In the genomic region with DNA sequence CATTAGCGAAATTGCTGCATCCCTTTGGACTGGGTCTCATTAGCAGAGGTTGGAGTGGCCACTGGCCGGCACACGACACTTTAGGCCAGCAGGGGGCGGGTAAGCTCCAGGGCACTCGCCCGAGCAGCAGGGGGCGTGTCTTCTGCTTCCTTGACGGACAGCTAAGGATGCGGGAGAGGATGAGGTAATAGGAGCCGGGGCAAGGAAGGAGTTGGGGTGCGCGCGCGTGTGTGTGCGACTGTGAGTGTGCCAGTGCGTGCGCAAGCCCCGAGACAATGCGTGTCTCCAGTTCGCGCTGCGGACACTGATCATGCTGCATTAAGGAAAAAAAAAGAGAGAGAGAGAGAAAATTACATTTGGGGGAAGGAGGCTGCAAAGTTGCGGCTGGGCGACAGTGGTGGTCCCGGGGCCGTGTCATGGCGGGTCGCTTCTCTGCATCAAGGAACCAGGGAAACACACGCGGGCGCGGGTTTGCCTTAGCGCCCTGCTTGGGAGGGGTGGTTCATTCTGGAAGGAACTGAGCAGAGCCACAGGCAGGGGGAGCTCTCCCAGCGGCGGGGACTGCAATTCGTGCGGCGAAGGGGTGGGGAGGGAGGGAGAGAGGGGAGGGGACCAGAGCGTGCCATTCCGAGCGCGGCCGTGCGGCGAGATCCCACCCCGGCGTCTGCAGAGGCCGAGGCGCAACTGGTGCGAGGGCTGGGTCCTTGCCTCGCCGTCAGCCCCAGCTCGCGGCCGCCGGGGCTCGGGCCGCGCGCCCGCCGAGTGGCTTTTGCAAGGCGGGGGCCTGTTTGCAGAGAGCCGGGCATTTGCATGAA, we compare ENCODE assay signal across 8 cellular contexts. TPM values are rescaled to one million over a fixed set of nuclear protein-coding genes. Genes with fewer than 3 reads are reported as not detected.
A peak's percentile ranks its signal among the peaks of the same experiment; 100 is the strongest.
DNase-seq lines count a peak whose midpoint lies in the region; ATAC-seq, FAIRE-seq and TF ChIP-seq lines count a peak whose summit lies in the region.

A gene (plus strand): TSS at position 625 of the 815 bp plus-strand sequence. CDS start 464 bp downstream, outside the sequence.

- no peak for FAIRE-seq in RCC 7860 (lab: Jason Lieb, UNC)

- H3K36me3 Mint-ChIP-seq in IgD-negative memory B cell (peaks cover 2% of the 10 kb centered on the region), natural killer cell (no peaks in the 10 kb centered on the region)

- intact Hi-C loops in natural killer cell (cut with micrococcal nuclease): loop anchor here (1.0 to 5.0 kb wide), 4 partner anchors 29 to 511 kb away; a partner anchor contains a TSS

- H3K4me3 ChIP-seq in fibroblast of mammary gland (ENCODE audit: control insufficient read depth, low read depth, low read length): peak within 1 kb of the TSS; percentile 64

- no peaks in the 10 kb centered on the region for H3K27me3 Mint-ChIP-seq in IgD-negative memory B cell
- H3K27me3 Mint-ChIP-seq in natural killer cell (ENCODE audit: low read depth in 2 of 2): peaks cover 14 to 19% of the 10 kb centered on the region in 2 donors

- peak; percentile 77 for DNase-seq in DMS79 (lab: John Stamatoyannopoulos, UW)
- peak; percentile 70 for DNase-seq in RCC 7860 (ENCODE audit: low spot score)
- peak; percentile 80 to 81 for DNase-seq in activated T-helper 1 cell treated with anti-CD3 and anti-CD28 coated beads, Interleukin-2, amount 50 U/mL, for 16 hours (ENCODE audit: low read depth in 1 of 2, low spot score in 1 of 2)
- peak; percentile 86 for DNase-seq in fibroblast of mammary gland (ENCODE audit: low read depth)
- DNase-seq in natural killer cell: peak; percentile 86
- peak; percentile 70 to 86 (median 82) for DNase-seq in stimulated activated naive CD4-positive, alpha-beta T cell (lab: John Stamatoyannopoulos, UW)

- H3K27ac Mint-ChIP-seq in IgD-negative memory B cell (peak within 1 kb of the TSS; percentile 79 to 93 (median 87)), natural killer cell (peak within 1 kb of the TSS in 1 of 2 donors; percentile 40)

- ATAC-seq in GM21576 (IDR thresholded peaks at IDR 0.05; ENCODE audit: unreplicated experiment): peak; percentile 65
- ATAC-seq in natural killer cell: peak; percentile 90 to 95 (median 91)

- no peaks in the 10 kb centered on the region for H3K9me3 Mint-ChIP-seq in IgD-negative memory B cell
- no peaks in the 10 kb centered on the region for H3K9me3 Mint-ChIP-seq in natural killer cell

- TF ChIP-seq CTCF in fibroblast of mammary gland (conservative IDR thresholded peaks at IDR 0.05; ENCODE audit: control insufficient read depth, insufficient read depth, low read depth, low read length) (peak; percentile 86), natural killer cell (IDR thresholded peaks at IDR 0.05) (peak; percentile 84)

- H3K4me1 Mint-ChIP-seq in IgD-negative memory B cell (peaks cover 13 to 16% (median 14%) of the 10 kb centered on the region in 3 donors), natural killer cell (peaks cover 7 to 9% of the 10 kb centered on the region in 2 donors)

- H3K4me3 Mint-ChIP-seq in IgD-negative memory B cell (peak within 1 kb of the TSS; percentile 91 to 99 (median 94)), natural killer cell (peak within 1 kb of the TSS; percentile 88)

RNA-seq across cellular contexts. Expression of the gene that starts here (rescaled TPM):
- polyA plus RNA-seq in IgD-negative memory B cell: 4.5 TPM
- under 1 TPM; 0.21 to 0.90 (median 0.59) TPM for total RNA-seq in natural killer cell

Comparison
In these comparisons a context has a peak if more than half of its experiments do, and no peak if none do; other contexts are left out.
1. Peak in every context shown above with its lines: DNase-seq, ATAC-seq and H3K4me3 ChIP-seq.
2. Peak in DNase-seq and ATAC-seq in natural killer cell; RNA of the gene not detected or under 1 TPM.